Comparison of ENCODE assay signal across 8 cellular contexts in genomic region chr10:110916554-110917346, GRCh38. TPM values are rescaled to one million over a fixed set of nuclear protein-coding genes. Genes with fewer than 3 reads are reported as not detected.
DNase-seq lines count a peak whose midpoint lies in the region; ATAC-seq, FAIRE-seq and TF ChIP-seq lines count a peak whose summit lies in the region.
"Had no signal": no experiment of that assay in that cellular context is flagged by ENCODE, and none has a peak within 500 bp of the region (broad histone marks: within the 10 kb centered on the region; RNA-seq: fewer than 3 reads in every experiment).

No MANE protein-coding gene starts in this region.

- TF ChIP-seq CTCF in OCI-LY7 (conservative IDR thresholded peaks at IDR 0.05; ENCODE audit: low read length) (no peak), endodermal cell (conservative IDR thresholded peaks at IDR 0.05) (no peak), psoas muscle (IDR thresholded peaks at IDR 0.05) (no peak)

- H3K4me3 ChIP-seq in OCI-LY7 (ENCODE audit: low read depth, low read length, poor library complexity, severe bottlenecking) (no peak overlapping the region), endodermal cell (ENCODE audit: low read length) (peak overlapping the region; percentile 91), psoas muscle (no peak overlapping the region)

- H2AFZ ChIP-seq in OCI-LY7 (ENCODE audit: low read length) = no peak overlapping the region

- ATAC-seq in psoas muscle (no peak), HG03442 (IDR thresholded peaks at IDR 0.05; ENCODE audit: unreplicated experiment) (no peak)
- ATAC-seq: gastrocnemius medialis had no signal

- DNase-seq in GM04503 (ENCODE audit: low read depth) (peak; percentile 91), OCI-LY7 (ENCODE audit: low spot score) (no peak), endodermal cell (no peak), psoas muscle (no peak), frontal cortex (ENCODE audit: low spot score in 2 of 2) (no peak)
- DNase-seq in activated CD4-positive, CD25-positive, alpha-beta regulatory T cell (lab: John Stamatoyannopoulos, UW) = no peak
- DNase-seq: gastrocnemius medialis had no signal

- peaks cover 10% of the 10 kb centered on the region for H3K4me1 Mint-ChIP-seq in endodermal cell

- no peaks in the 10 kb centered on the region for H3K27me3 Mint-ChIP-seq in endodermal cell (ENCODE audit: insufficient read depth)

- no peaks in the 10 kb centered on the region for H3K9me3 ChIP-seq in OCI-LY7 (ENCODE audit: low read length)
- H3K9me3 ChIP-seq in endodermal cell (ENCODE audit: control insufficient read depth, low read length) = no peaks in the 10 kb centered on the region
- H3K9me3 ChIP-seq in psoas muscle = no peaks in the 10 kb centered on the region
- H3K9me3 ChIP-seq: gastrocnemius medialis had no signal

- no peaks in the 10 kb centered on the region for H3K36me3 Mint-ChIP-seq in endodermal cell (ENCODE audit: low read depth)

- H3K27me3 ChIP-seq in endodermal cell (ENCODE audit: control insufficient read depth, insufficient read depth, low read length, poor library complexity, severe bottlenecking) (no peaks in the 10 kb centered on the region), psoas muscle (ENCODE audit: insufficient read depth in 3 of 3, low read length in 2 of 3) (no peaks in the 10 kb centered on the region)
- H3K27me3 ChIP-seq: gastrocnemius medialis had no signal

- H3K27ac Mint-ChIP-seq in endodermal cell = no peak overlapping the region

- no peaks in the 10 kb centered on the region for H3K9me3 Mint-ChIP-seq in endodermal cell

- POLR2A ChIA-PET in OCI-LY7 (lab: Charles Lee) = interaction anchor here (0.7 to 1.9 kb wide), 15 partner anchors 10 to 555 kb away, joined by 3 to 9 read pairs (median 4); no protein-coding TSS in a partner anchor

- peaks cover 4% of the 10 kb centered on the region for H4K20me1 ChIP-seq in OCI-LY7 (ENCODE audit: insufficient read depth, low read length)

- no peak overlapping the region for H3K27ac ChIP-seq in OCI-LY7 (ENCODE audit: low read depth, low read length, poor library complexity, severe bottlenecking)
- H3K27ac ChIP-seq in endodermal cell (ENCODE audit: low read depth, low read length) = peak overlapping the region; percentile 60
- H3K27ac ChIP-seq in psoas muscle = peak overlapping the region; percentile 97

- H3K4me2 ChIP-seq in OCI-LY7 (ENCODE audit: low read length) = peak overlapping the region; percentile 91

- no peak overlapping the region for H3K4me3 Mint-ChIP-seq in endodermal cell

- WGBS in endodermal cell (ENCODE audit: insufficient coverage in 1 of 2, insufficient read length in 1 of 2), 2 experiments = 94 to 96% methylated on average over 3 of the region's 3 CpGs
- WGBS in psoas muscle, 3 donors = 87 to 90% (median 88%) methylated on average over 3 of the region's 3 CpGs

- BruUV-seq in OCI-LY7 (replicated peaks; lab: Mats Ljungman, UMichigan) = no TSS peak

- peaks cover 45% of the 10 kb centered on the region for H3K79me2 ChIP-seq in OCI-LY7 (ENCODE audit: insufficient read depth, low read depth, low read length)

- intact Hi-C loops in OCI-LY7 (cut with micrococcal nuclease; ENCODE audit: unreplicated experiment) = loop anchor here (10.0 kb wide), 1 partner anchor 612 kb away; the partner anchor contains the start of gene SMNDC1
- intact Hi-C loops in psoas muscle (cut with DNase I) = no loop called here

- H3K4me1 ChIP-seq in OCI-LY7 (ENCODE audit: insufficient read depth, low read length, poor library complexity, severe bottlenecking) = peaks cover 37% of the 10 kb centered on the region
- H3K4me1 ChIP-seq in endodermal cell (ENCODE audit: control insufficient read depth, insufficient read depth, low read length) = peaks cover 5% of the 10 kb centered on the region
- peaks cover 23% of the 10 kb centered on the region for H3K4me1 ChIP-seq in psoas muscle

- CTCF ChIA-PET in OCI-LY7 (lab: Charles Lee; ENCODE audit: unreplicated experiment) = no interaction called here

- FAIRE-seq in frontal cortex (lab: Jason Lieb, UNC) = no peak

- no peak overlapping the region for H3K9ac ChIP-seq in endodermal cell (ENCODE audit: extremely low read depth, low read length, poor library complexity, severe bottlenecking)

- no peaks in the 10 kb centered on the region for H3K9me2 ChIP-seq in OCI-LY7 (ENCODE audit: insufficient read depth, low read length)

- peaks cover 3% of the 10 kb centered on the region for H3K36me3 ChIP-seq in OCI-LY7 (ENCODE audit: insufficient read depth, low read length)
- no peaks in the 10 kb centered on the region for H3K36me3 ChIP-seq in endodermal cell (ENCODE audit: control insufficient read depth, insufficient read depth, low read length)
- peaks cover 0 to 7% of the 10 kb centered on the region in 2 donors for H3K36me3 ChIP-seq in psoas muscle (ENCODE audit: insufficient read depth in 1 of 2, low read depth in 1 of 2)
- H3K36me3 ChIP-seq: gastrocnemius medialis had no signal

RNA-seq across cellular contexts. Expression of gene BBIP1, which starts 2.2 kb away (rescaled TPM):
- total RNA-seq in OCI-LY7 (2014; rRNA removed; shearing (Covaris generic)) = 8.9 and 34.4 TPM in 2 replicates
- total RNA-seq in OCI-LY7 (2022) = 32.4 and 34.8 TPM in 2 replicates
- total RNA-seq in endodermal cell = 10 to 100 TPM; 27.6 to 32.8 TPM
- polyA plus RNA-seq in endodermal cell (2013, experiment 1 of 2) = 40.6 TPM
- 45.4 TPM for polyA plus RNA-seq in endodermal cell (2013, experiment 2 of 2)
- 10 to 100 TPM; 14.8 to 22.3 (median 15.7) TPM for total RNA-seq in psoas muscle
- 10 to 100 TPM; 16.1 to 30.2 (median 19.2) TPM for polyA plus RNA-seq in psoas muscle
- total RNA-seq in frontal cortex = 67.3 TPM

RNA-seq across cellular contexts. Expression of gene SHOC2, which starts 2.7 kb away (rescaled TPM):
- 46.7 and 54.1 TPM in 2 replicates for total RNA-seq in OCI-LY7 (2014; rRNA removed; shearing (Covaris generic))
- 92.2 and 109 TPM in 2 replicates for total RNA-seq in OCI-LY7 (2022)
- total RNA-seq in endodermal cell = 10 to 100 TPM; 38.4 to 49.6 TPM
- 29.0 TPM for polyA plus RNA-seq in endodermal cell (2013, experiment 1 of 2)
- 30.3 TPM for polyA plus RNA-seq in endodermal cell (2013, experiment 2 of 2)
- 10 to 100 TPM; 34.8 to 41.2 (median 37.6) TPM for total RNA-seq in psoas muscle
- polyA plus RNA-seq in psoas muscle = 10 to 100 TPM; 20.0 to 45.8 (median 22.5) TPM
- 188 TPM for total RNA-seq in frontal cortex

RNA-seq across cellular contexts. Expression of gene PDCD4, which starts 45.0 kb away (rescaled TPM):
- 59.0 and 70.6 TPM in 2 replicates for total RNA-seq in OCI-LY7 (2014; rRNA removed; shearing (Covaris generic))
- 116 and 131 TPM in 2 replicates for total RNA-seq in OCI-LY7 (2022)
- total RNA-seq in endodermal cell = 10 to 100 TPM; 46.5 to 48.5 TPM
- polyA plus RNA-seq in endodermal cell (2013, experiment 1 of 2) = 52.4 TPM
- 41.7 TPM for polyA plus RNA-seq in endodermal cell (2013, experiment 2 of 2)
- 10 to 100 TPM; 11.3 to 19.7 (median 15.8) TPM for total RNA-seq in psoas muscle
- polyA plus RNA-seq in psoas muscle = 10 to 100 TPM in 1 of 3 donors, 1 to 10 TPM in 2; 7.6 to 10.2 (median 8.9) TPM
- total RNA-seq in frontal cortex = 46.9 TPM
